Comparison of ENCODE assay signal across 1 cellular context in genomic region chr16:66495440-66495839, GRCh38.
TF ChIP-seq lines count a peak whose summit lies in the region.

No MANE protein-coding gene starts in this region.

TF ChIP-seq in H1, 55 proteins besides CTCF, POLR2A, EP300 and RAD21 (continued from another document):
- no peak for TF ChIP-seq HDAC6 (IDR thresholded peaks at IDR 0.05; ENCODE audit: low read depth, low read length)
- TF ChIP-seq KDM5A (IDR thresholded peaks at IDR 0.05; ENCODE audit: low read length) = no peak
- TF ChIP-seq HDAC2 (IDR thresholded peaks at IDR 0.05; ENCODE audit: borderline replicate concordance in 1 of 2, low read depth in 2 of 2, low read length in 2 of 2) = no peak
- TF ChIP-seq, protein P1, sequence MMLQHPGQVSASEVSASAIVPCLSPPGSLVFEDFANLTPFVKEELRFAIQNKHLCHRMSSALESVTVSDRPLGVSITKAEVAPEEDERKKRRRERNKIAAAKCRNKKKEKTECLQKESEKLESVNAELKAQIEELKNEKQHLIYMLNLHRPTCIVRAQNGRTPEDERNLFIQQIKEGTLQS (IDR thresholded peaks at IDR 0.05; ENCODE audit: insufficient read depth, low read depth, low read length) = no peak
- no peak for TF ChIP-seq TEAD4 (IDR thresholded peaks at IDR 0.05; ENCODE audit: low read depth, low read length)
- no peak for TF ChIP-seq PHF8 (conservative IDR thresholded peaks at IDR 0.05; ENCODE audit: low read depth, low read length)
- TF ChIP-seq SIN3A (conservative IDR thresholded peaks at IDR 0.05 in 1 of 2, IDR thresholded peaks at IDR 0.05 in 1 of 2; ENCODE audit: low read depth in 1 of 2, low read length in 2 of 2) = no peak
- no peak for TF ChIP-seq BACH1 (IDR thresholded peaks at IDR 0.05; ENCODE audit: low read length)
- no peak for TF ChIP-seq SIX5 (IDR thresholded peaks at IDR 0.05; ENCODE audit: low read depth, low read length)
- TF ChIP-seq TBP (IDR thresholded peaks at IDR 0.05; ENCODE audit: low read depth, low read length) = no peak
- no peak for TF ChIP-seq TAF1 (IDR thresholded peaks at IDR 0.05; ENCODE audit: low read depth, low read length)
- TF ChIP-seq ASH2L (IDR thresholded peaks at IDR 0.05; ENCODE audit: low read length) = no peak
- no peak for TF ChIP-seq POU5F1 (IDR thresholded peaks at IDR 0.05; ENCODE audit: low read depth, low read length)
- TF ChIP-seq SAP30 (IDR thresholded peaks at IDR 0.05; ENCODE audit: insufficient read depth, insufficient replicate concordance, low read length) = no peak
- no peak for TF ChIP-seq CBX8 (IDR thresholded peaks at IDR 0.05; ENCODE audit: borderline replicate concordance, low read depth, low read length)
- TF ChIP-seq, protein P2, sequence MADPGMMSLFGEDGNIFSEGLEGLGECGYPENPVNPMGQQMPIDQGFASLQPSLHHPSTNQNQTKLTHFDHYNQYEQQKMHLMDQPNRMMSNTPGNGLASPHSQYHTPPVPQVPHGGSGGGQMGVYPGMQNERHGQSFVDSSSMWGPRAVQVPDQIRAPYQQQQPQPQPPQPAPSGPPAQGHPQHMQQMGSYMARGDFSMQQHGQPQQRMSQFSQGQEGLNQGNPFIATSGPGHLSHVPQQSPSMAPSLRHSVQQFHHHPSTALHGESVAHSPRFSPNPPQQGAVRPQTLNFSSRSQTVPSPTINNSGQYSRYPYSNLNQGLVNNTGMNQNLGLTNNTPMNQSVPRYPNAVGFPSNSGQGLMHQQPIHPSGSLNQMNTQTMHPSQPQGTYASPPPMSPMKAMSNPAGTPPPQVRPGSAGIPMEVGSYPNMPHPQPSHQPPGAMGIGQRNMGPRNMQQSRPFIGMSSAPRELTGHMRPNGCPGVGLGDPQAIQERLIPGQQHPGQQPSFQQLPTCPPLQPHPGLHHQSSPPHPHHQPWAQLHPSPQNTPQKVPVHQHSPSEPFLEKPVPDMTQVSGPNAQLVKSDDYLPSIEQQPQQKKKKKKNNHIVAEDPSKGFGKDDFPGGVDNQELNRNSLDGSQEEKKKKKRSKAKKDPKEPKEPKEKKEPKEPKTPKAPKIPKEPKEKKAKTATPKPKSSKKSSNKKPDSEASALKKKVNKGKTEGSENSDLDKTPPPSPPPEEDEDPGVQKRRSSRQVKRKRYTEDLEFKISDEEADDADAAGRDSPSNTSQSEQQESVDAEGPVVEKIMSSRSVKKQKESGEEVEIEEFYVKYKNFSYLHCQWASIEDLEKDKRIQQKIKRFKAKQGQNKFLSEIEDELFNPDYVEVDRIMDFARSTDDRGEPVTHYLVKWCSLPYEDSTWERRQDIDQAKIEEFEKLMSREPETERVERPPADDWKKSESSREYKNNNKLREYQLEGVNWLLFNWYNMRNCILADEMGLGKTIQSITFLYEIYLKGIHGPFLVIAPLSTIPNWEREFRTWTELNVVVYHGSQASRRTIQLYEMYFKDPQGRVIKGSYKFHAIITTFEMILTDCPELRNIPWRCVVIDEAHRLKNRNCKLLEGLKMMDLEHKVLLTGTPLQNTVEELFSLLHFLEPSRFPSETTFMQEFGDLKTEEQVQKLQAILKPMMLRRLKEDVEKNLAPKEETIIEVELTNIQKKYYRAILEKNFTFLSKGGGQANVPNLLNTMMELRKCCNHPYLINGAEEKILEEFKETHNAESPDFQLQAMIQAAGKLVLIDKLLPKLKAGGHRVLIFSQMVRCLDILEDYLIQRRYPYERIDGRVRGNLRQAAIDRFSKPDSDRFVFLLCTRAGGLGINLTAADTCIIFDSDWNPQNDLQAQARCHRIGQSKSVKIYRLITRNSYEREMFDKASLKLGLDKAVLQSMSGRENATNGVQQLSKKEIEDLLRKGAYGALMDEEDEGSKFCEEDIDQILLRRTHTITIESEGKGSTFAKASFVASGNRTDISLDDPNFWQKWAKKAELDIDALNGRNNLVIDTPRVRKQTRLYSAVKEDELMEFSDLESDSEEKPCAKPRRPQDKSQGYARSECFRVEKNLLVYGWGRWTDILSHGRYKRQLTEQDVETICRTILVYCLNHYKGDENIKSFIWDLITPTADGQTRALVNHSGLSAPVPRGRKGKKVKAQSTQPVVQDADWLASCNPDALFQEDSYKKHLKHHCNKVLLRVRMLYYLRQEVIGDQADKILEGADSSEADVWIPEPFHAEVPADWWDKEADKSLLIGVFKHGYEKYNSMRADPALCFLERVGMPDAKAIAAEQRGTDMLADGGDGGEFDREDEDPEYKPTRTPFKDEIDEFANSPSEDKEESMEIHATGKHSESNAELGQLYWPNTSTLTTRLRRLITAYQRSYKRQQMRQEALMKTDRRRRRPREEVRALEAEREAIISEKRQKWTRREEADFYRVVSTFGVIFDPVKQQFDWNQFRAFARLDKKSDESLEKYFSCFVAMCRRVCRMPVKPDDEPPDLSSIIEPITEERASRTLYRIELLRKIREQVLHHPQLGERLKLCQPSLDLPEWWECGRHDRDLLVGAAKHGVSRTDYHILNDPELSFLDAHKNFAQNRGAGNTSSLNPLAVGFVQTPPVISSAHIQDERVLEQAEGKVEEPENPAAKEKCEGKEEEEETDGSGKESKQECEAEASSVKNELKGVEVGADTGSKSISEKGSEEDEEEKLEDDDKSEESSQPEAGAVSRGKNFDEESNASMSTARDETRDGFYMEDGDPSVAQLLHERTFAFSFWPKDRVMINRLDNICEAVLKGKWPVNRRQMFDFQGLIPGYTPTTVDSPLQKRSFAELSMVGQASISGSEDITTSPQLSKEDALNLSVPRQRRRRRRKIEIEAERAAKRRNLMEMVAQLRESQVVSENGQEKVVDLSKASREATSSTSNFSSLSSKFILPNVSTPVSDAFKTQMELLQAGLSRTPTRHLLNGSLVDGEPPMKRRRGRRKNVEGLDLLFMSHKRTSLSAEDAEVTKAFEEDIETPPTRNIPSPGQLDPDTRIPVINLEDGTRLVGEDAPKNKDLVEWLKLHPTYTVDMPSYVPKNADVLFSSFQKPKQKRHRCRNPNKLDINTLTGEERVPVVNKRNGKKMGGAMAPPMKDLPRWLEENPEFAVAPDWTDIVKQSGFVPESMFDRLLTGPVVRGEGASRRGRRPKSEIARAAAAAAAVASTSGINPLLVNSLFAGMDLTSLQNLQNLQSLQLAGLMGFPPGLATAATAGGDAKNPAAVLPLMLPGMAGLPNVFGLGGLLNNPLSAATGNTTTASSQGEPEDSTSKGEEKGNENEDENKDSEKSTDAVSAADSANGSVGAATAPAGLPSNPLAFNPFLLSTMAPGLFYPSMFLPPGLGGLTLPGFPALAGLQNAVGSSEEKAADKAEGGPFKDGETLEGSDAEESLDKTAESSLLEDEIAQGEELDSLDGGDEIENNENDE (IDR thresholded peaks at IDR 0.05; ENCODE audit: insufficient replicate concordance, low read length) = no peak
- TF ChIP-seq SP2 (IDR thresholded peaks at IDR 0.05; ENCODE audit: low read length) = no peak
